Comparison of ENCODE assay signal across 8 cellular contexts in genomic region chr7:142514716-142515115, GRCh38.
A peak's percentile ranks its signal among the peaks of the same experiment; 100 is the strongest.
DNase-seq lines count a peak whose midpoint lies in the region; ATAC-seq and TF ChIP-seq lines count a peak whose summit lies in the region.
"Not testable (repeated sequence)": the region's sequence is repeated elsewhere in the genome, so short reads cannot be mapped to it uniquely, and the experiment has no call there.

No MANE protein-coding gene starts in this region.

- ATAC-seq in Right ventricle myocardium superior (ENCODE audit: poor library complexity), result peak; percentile 12
- ATAC-seq in right cardiac atrium, result peak; percentile 28 to 31
- peak; percentile 40 for ATAC-seq in thoracic aorta (ENCODE audit: insufficient number of reproducible peaks, low FRiP score, low read depth)

- in situ Hi-C loops in Caki2 (cut with HindIII; ENCODE audit: low pct_unique_long_range_greater_than_20kb, low sequenced_read_pairs), result not testable (repeated sequence)

- WGBS in right cardiac atrium, result 15% methylated on average over 1 of the region's 1 CpG

- H3K27me3 ChIP-seq in adipocyte (replicated peaks; ENCODE audit: control insufficient read depth, insufficient read depth, low read length), result peaks cover 27% of the 10 kb centered on the region
- H3K27me3 ChIP-seq in right cardiac atrium (ENCODE audit: control insufficient read depth, insufficient read depth); parathyroid adenoma (ENCODE audit: control insufficient read depth, insufficient read depth, low read length); thoracic aorta (replicated peaks; ENCODE audit: insufficient read depth): not testable (repeated sequence)

- DNase-seq in Caki2 (ENCODE audit: low read depth) (peak; percentile 64), adipocyte (ENCODE audit: low read depth) (peak; percentile 55), choroid plexus epithelial cell (ENCODE audit: low read depth) (peak; percentile 25)
- not testable (repeated sequence) for DNase-seq in Right ventricle myocardium superior; right cardiac atrium; thoracic aorta (ENCODE audit: low spot score)

- H3K4me1 ChIP-seq in adipocyte (ENCODE audit: control insufficient read depth, insufficient read depth, low read length) (peaks cover 22% of the 10 kb centered on the region), parathyroid adenoma (peaks cover 46% of the 10 kb centered on the region)
- not testable (repeated sequence) for H3K4me1 ChIP-seq in right cardiac atrium (ENCODE audit: control insufficient read depth, insufficient read depth, low read length); thoracic aorta (ENCODE audit: control insufficient read depth in 1 of 2, low read depth in 2 of 2)

- peak overlapping the region; percentile 39 for H2AFZ ChIP-seq in parathyroid adenoma

- not testable (repeated sequence) for H3K9ac ChIP-seq in adipocyte (ENCODE audit: low read length); parathyroid adenoma

- not testable (repeated sequence) for H3K4me3 ChIP-seq in adipocyte (ENCODE audit: low read length); choroid plexus epithelial cell (ENCODE audit: low read depth, low read length); right cardiac atrium (ENCODE audit: low read length); parathyroid adenoma (ENCODE audit: low read depth, low read length); thoracic aorta

- H3K4me2 ChIP-seq in parathyroid adenoma (ENCODE audit: low read length), result not testable (repeated sequence)

- TF ChIP-seq CTCF in choroid plexus epithelial cell (conservative IDR thresholded peaks at IDR 0.05; ENCODE audit: low read depth, low read length); parathyroid adenoma (IDR thresholded peaks at IDR 0.05); thoracic aorta (IDR thresholded peaks at IDR 0.05): not testable (repeated sequence)

- intact Hi-C loops in Right ventricle myocardium superior (cut with DNase I); right cardiac atrium (cut with DNase I): not testable (repeated sequence)

- not testable (repeated sequence) for H3K9me3 ChIP-seq in KOPT-K1 (ENCODE audit: insufficient read depth, low read length, poor library complexity, severe bottlenecking); adipocyte (ENCODE audit: control insufficient read depth, low read length); right cardiac atrium (ENCODE audit: control insufficient read depth, low read length); parathyroid adenoma (ENCODE audit: control insufficient read depth, low read length); thoracic aorta

- peaks cover 48% of the 10 kb centered on the region for H3K36me3 ChIP-seq in KOPT-K1 (ENCODE audit: insufficient read depth, low read length)
- not testable (repeated sequence) for H3K36me3 ChIP-seq in adipocyte (ENCODE audit: control insufficient read depth, insufficient read depth, low read length, severe bottlenecking); parathyroid adenoma (ENCODE audit: control insufficient read depth, insufficient read depth, low read length); thoracic aorta

- not testable (repeated sequence) for H3K79me2 ChIP-seq in parathyroid adenoma

- peak overlapping the region; percentile 15 for H3K27ac ChIP-seq in KOPT-K1 (ENCODE audit: low read depth, low read length, poor library complexity, severe bottlenecking)
- not testable (repeated sequence) for H3K27ac ChIP-seq in right cardiac atrium (ENCODE audit: low read length); thoracic aorta
- H3K27ac ChIP-seq in parathyroid adenoma, result peak overlapping the region; percentile 74
